8 cellular contexts compared by ENCODE assay signal in genomic region chr1:181134543-181135461, GRCh38. TPM values are rescaled to one million over a fixed set of nuclear protein-coding genes. Genes with fewer than 3 reads are reported as not detected.
A peak's percentile ranks its signal among the peaks of the same experiment; 100 is the strongest.
DNase-seq lines count a peak whose midpoint lies in the region; ATAC-seq and TF ChIP-seq lines count a peak whose summit lies in the region.

No MANE protein-coding gene starts in this region.

- H3K4me1 ChIP-seq in mesendoderm (ENCODE audit: control insufficient read depth, low read depth, low read length) (peaks cover 10% of the 10 kb centered on the region), uterus (peaks cover 0 to 15% of the 10 kb centered on the region in 2 donors)

- no peak overlapping the region for H3K4me2 ChIP-seq in mesendoderm (ENCODE audit: low read length)

- no peaks in the 10 kb centered on the region for H3K27me3 ChIP-seq in mesendoderm (ENCODE audit: insufficient read depth, low read length, poor library complexity)
- H3K27me3 ChIP-seq in uterus = no peaks in the 10 kb centered on the region

- H3K27ac ChIP-seq in mesendoderm (ENCODE audit: low read depth, low read length) = no peak overlapping the region
- H3K27ac ChIP-seq in uterus = peak overlapping the region; percentile 63 to 78

- TF ChIP-seq CTCF in cardiac fibroblast (IDR thresholded peaks at IDR 0.05; ENCODE audit: low read depth, low read length) = no peak
- TF ChIP-seq CTCF in uterus (IDR thresholded peaks at IDR 0.05) = no peak

- no CpG with 5 or more reads among the region's 17 CpGs for WGBS in mesendoderm (ENCODE audit: extremely low coverage, insufficient coverage, low lambda C conversion rate)

- peak overlapping the region; percentile 6 for H3K18ac ChIP-seq in mesendoderm (ENCODE audit: low read length)

- H2AK5ac ChIP-seq in mesendoderm (ENCODE audit: low read length) = peak overlapping the region; percentile 52

- no peak for TF ChIP-seq POLR2A in uterus (IDR thresholded peaks at IDR 0.05)

- DNase-seq in Caki2 (ENCODE audit: low read depth) (peak; percentile 62), RPMI7951 (ENCODE audit: low read depth) (peak; percentile 40), cardiac fibroblast (ENCODE audit: low read depth in 2 of 2) (peak; percentile 70 to 73), mesendoderm (no peak), uterus (peak in 1 of 2 donors; percentile 59), cerebellum (ENCODE audit: low spot score) (no peak)

- H4K5ac ChIP-seq in mesendoderm (ENCODE audit: low read length) = no peak overlapping the region

- ATAC-seq in GM19025 (IDR thresholded peaks at IDR 0.05; ENCODE audit: low read depth, unreplicated experiment) = peak; percentile 32
- peak; percentile 37 for ATAC-seq in HG03439 (IDR thresholded peaks at IDR 0.05; ENCODE audit: unreplicated experiment)

- peak overlapping the region; percentile 73 for H2BK5ac ChIP-seq in mesendoderm (ENCODE audit: low read length)

- peak overlapping the region; percentile 70 for H3K4ac ChIP-seq in mesendoderm (ENCODE audit: low read depth, low read length)

- H2BK15ac ChIP-seq in mesendoderm (replicated peaks; ENCODE audit: low read depth) = no peak overlapping the region

- H2BK120ac ChIP-seq in mesendoderm (ENCODE audit: low read depth, low read length) = peak overlapping the region; percentile 32

- H3K56ac ChIP-seq in mesendoderm (ENCODE audit: low read length) = peak overlapping the region; percentile 72

- H3K9me3 ChIP-seq in uterus = no peaks in the 10 kb centered on the region

- H3K4me3 ChIP-seq in cardiac fibroblast (replicated peaks in 1 of 2; ENCODE audit: low read depth in 2 of 2, low read length in 2 of 2) (no peak overlapping the region), mesendoderm (ENCODE audit: low read length) (no peak overlapping the region), uterus (no peak overlapping the region)

- peak overlapping the region; percentile 3 for H3K9ac ChIP-seq in mesendoderm (ENCODE audit: low read length)

- H3K36me3 ChIP-seq in mesendoderm (ENCODE audit: control insufficient read depth, insufficient read depth, low read length) (no peaks in the 10 kb centered on the region), uterus (no peaks in the 10 kb centered on the region)

- peak overlapping the region; percentile 20 for H3K23ac ChIP-seq in mesendoderm (ENCODE audit: low read length)

- intact Hi-C loops in uterus (cut with DNase I; ENCODE audit: low total_unique reads) = no loop called here

- H4K8ac ChIP-seq in mesendoderm (ENCODE audit: low read depth, low read length) = no peak overlapping the region

- no peaks in the 10 kb centered on the region for H3K79me1 ChIP-seq in mesendoderm (ENCODE audit: low read length)

- H3K79me2 ChIP-seq in mesendoderm (ENCODE audit: control insufficient read depth, insufficient read depth, low read length) = no peaks in the 10 kb centered on the region

- in situ Hi-C loops in Caki2 (cut with HindIII; ENCODE audit: low pct_unique_long_range_greater_than_20kb, low sequenced_read_pairs) = no loop called here

RNA-seq across cellular contexts. Expression of gene IER5, which starts 46.3 kb away (rescaled TPM):
- 12.5 and 15.1 TPM in 2 replicates for total RNA-seq in Caki2 (2014; rRNA removed; shearing (Covaris generic); ENCODE audit: low replicate concordance)
- total RNA-seq in RPMI7951 (2014; rRNA removed; shearing (Covaris generic)) = 7.6 and 10.7 TPM in 2 replicates
- polyA plus RNA-seq in mesendoderm (2013, experiment 1 of 2) = 3.5 TPM
- 3.2 TPM for polyA plus RNA-seq in mesendoderm (2013, experiment 2 of 2)
- total RNA-seq in uterus (10 to 100 TPM; 19.4 to 34.8 (median 24.2) TPM), cerebellum (13.7 TPM)

Comparison
In these comparisons a context has a peak if more than half of its experiments do, and no peak if none do; other contexts are left out.
1. DNase-seq: peak in Caki2 (single experiment), RPMI7951 (single experiment) and cardiac fibroblast (2 of 2); none in mesendoderm (single experiment) and cerebellum (single experiment).